7 cellular contexts compared by ENCODE assay signal in the genomic region with DNA sequence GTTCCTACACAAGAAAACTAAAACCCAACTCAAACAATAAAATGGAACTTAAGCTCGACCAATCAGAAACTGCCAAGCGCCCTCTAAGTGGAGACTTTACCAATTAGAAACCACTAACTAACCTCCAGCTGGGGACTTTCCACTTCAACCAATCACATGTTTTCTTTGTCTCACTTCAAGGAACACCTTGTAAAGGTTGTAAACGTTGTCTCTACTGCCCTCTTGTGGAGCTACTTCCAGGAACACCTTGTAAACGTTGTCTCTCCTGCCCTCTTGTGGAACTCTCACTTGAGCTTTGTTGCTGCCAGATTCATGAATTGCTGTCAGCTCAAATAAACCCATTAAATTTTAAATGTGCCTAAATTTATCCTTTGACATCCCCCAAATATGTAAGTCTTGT. TPM values are rescaled to one million over a fixed set of nuclear protein-coding genes. Genes with fewer than 3 reads are reported as not detected.
"Had no signal": no experiment of that assay in that cellular context is flagged by ENCODE, and none has a peak within 500 bp of the region (broad histone marks: within the 10 kb centered on the region; RNA-seq: fewer than 3 reads in every experiment).

No MANE protein-coding gene starts in this region.

RNA-seq across cellular contexts. Expression of a gene that starts 46.7 kb away (rescaled TPM):
- total RNA-seq: frontal cortex, mononuclear cell, occipital lobe, progenitor cell of endocrine pancreas, right atrium auricular region had no signal
- polyA plus RNA-seq: fibroblast of lung, mammary epithelial cell had no signal
